ENCODE assay signal across 12 cellular contexts in genomic region chr6:39313526-39314272, GRCh38. TPM values are rescaled to one million over a fixed set of nuclear protein-coding genes. Genes with fewer than 3 reads are reported as not detected.
DNase-seq lines count a peak whose midpoint lies in the region; ATAC-seq and TF ChIP-seq lines count a peak whose summit lies in the region.
"Had no signal": no experiment of that assay in that cellular context is flagged by ENCODE, and none has a peak within 500 bp of the region (broad histone marks: within the 10 kb centered on the region; RNA-seq: fewer than 3 reads in every experiment).

No MANE protein-coding gene starts in this region.

- CTCF ChIA-PET in Calu3 (lab: Charles Lee) = interaction anchor here (1.1 kb wide), 1 partner anchor 317 kb away, joined by 3 read pairs; no protein-coding TSS in a partner anchor

- under 1% methylated on average over 62 of the region's 80 CpGs for WGBS in prostate gland

- DNase-seq in Calu3 (no peak), NCI-H2171 (lab: John Stamatoyannopoulos, UW) (peak; percentile 52), left ventricle myocardium inferior (no peak), prostate gland (ENCODE audit: low spot score) (no peak)
- DNase-seq: activated CD4-positive, alpha-beta memory T cell treated with anti-CD3 and anti-CD28 coated beads, Interleukin-2, amount 10 ng/mL, durations not matched to agents 7 days and 5 days had no signal

- peaks cover 32% of the 10 kb centered on the region for H3K27me3 Mint-ChIP-seq in Calu3 (ENCODE audit: unreplicated experiment)

- H3K27ac ChIP-seq in left ventricle myocardium inferior (replicated peaks) = no peak overlapping the region
- H3K27ac ChIP-seq in prostate gland = no peak overlapping the region

- intact Hi-C loops in Calu3 (cut with micrococcal nuclease; ENCODE audit: unreplicated experiment) (no loop called here), left ventricle myocardium inferior (cut with micrococcal nuclease) (no loop called here), prostate gland (cut with DNase I) (no loop called here)

- H3K36me3 ChIP-seq in left ventricle myocardium inferior = no peaks in the 10 kb centered on the region
- H3K36me3 ChIP-seq in prostate gland = no peaks in the 10 kb centered on the region

- no peak for TF ChIP-seq POLR2A in prostate gland (IDR thresholded peaks at IDR 0.05)

- H3K36me3 Mint-ChIP-seq in Calu3 (ENCODE audit: insufficient read depth, unreplicated experiment) = peaks cover 7% of the 10 kb centered on the region

- no peaks in the 10 kb centered on the region for H3K9me3 ChIP-seq in left ventricle myocardium inferior (replicated peaks)
- H3K9me3 ChIP-seq in prostate gland = no peaks in the 10 kb centered on the region

- H3K9me3 Mint-ChIP-seq in Calu3 (ENCODE audit: low read depth, unreplicated experiment) = no peaks in the 10 kb centered on the region
- H3K9me3 Mint-ChIP-seq: activated CD4-positive, alpha-beta memory T cell treated with anti-CD3 and anti-CD28 coated beads, Interleukin-2, amount 10 ng/mL, durations not matched to agents 7 days and 5 days had no signal

- H3K27ac Mint-ChIP-seq in Calu3 (ENCODE audit: unreplicated experiment) = no peak overlapping the region
- H3K27ac Mint-ChIP-seq: activated CD4-positive, alpha-beta memory T cell treated with anti-CD3 and anti-CD28 coated beads, Interleukin-2, amount 10 ng/mL, durations not matched to agents 7 days and 5 days had no signal

- H3K4me3 Mint-ChIP-seq in Calu3 (ENCODE audit: low read depth, unreplicated experiment) = peak overlapping the region; percentile 71
- H3K4me3 Mint-ChIP-seq: activated CD4-positive, alpha-beta memory T cell treated with anti-CD3 and anti-CD28 coated beads, Interleukin-2, amount 10 ng/mL, durations not matched to agents 7 days and 5 days had no signal

- ATAC-seq in GM18909 (IDR thresholded peaks at IDR 0.05; ENCODE audit: poor library complexity, unreplicated experiment) (no peak), GM19023 (IDR thresholded peaks at IDR 0.05; ENCODE audit: unreplicated experiment) (no peak), GM21526 (IDR thresholded peaks at IDR 0.05; ENCODE audit: low FRiP score, unreplicated experiment) (no peak), GM19463 (IDR thresholded peaks at IDR 0.05; ENCODE audit: unreplicated experiment) (no peak)

- TF ChIP-seq CTCF in Calu3 (IDR thresholded peaks at IDR 0.05; ENCODE audit: unreplicated experiment) (no peak), left ventricle myocardium inferior (IDR thresholded peaks at IDR 0.05; ENCODE audit: borderline replicate concordance) (no peak), prostate gland (IDR thresholded peaks at IDR 0.05) (no peak)

- H3K4me3 ChIP-seq in left ventricle myocardium inferior = peak overlapping the region; percentile 54
- H3K4me3 ChIP-seq in prostate gland = peak overlapping the region; percentile 13 to 20

- H3K4me1 Mint-ChIP-seq in Calu3 (ENCODE audit: low read depth, unreplicated experiment) = no peaks in the 10 kb centered on the region

- H3K27me3 ChIP-seq in left ventricle myocardium inferior (ENCODE audit: low read depth) (peaks cover 88% of the 10 kb centered on the region), prostate gland (replicated peaks; ENCODE audit: insufficient read depth) (peaks cover 9% of the 10 kb centered on the region)

- H3K4me1 ChIP-seq in left ventricle myocardium inferior (peaks cover 16% of the 10 kb centered on the region), prostate gland (replicated peaks) (peaks cover 4% of the 10 kb centered on the region)

- no TSS peak for BruUV-seq in Calu3 (replicated peaks; lab: Mats Ljungman, UMichigan)

RNA-seq across cellular contexts. Expression of gene KCNK17, which starts 0.5 kb away (rescaled TPM):
- total RNA-seq in Calu3 (2022) = not detected in 2 replicates
- 0.52 TPM for total RNA-seq in left ventricle myocardium inferior
- under 1 TPM; 0.51 to 0.64 TPM for total RNA-seq in prostate gland
- total RNA-seq: activated CD4-positive, alpha-beta memory T cell treated with anti-CD3 and anti-CD28 coated beads, Interleukin-2, amount 10 ng/mL, durations not matched to agents 7 days and 5 days; glomerular endothelial cell; M059J; osteocyte had no signal

RNA-seq across cellular contexts. Expression of gene KCNK16, which starts 8.8 kb away (rescaled TPM):
- total RNA-seq in Calu3 (2022) (not detected in 2 replicates), left ventricle myocardium inferior (not detected), prostate gland (not detected)
- total RNA-seq: activated CD4-positive, alpha-beta memory T cell treated with anti-CD3 and anti-CD28 coated beads, Interleukin-2, amount 10 ng/mL, durations not matched to agents 7 days and 5 days; glomerular endothelial cell; M059J; osteocyte had no signal
